ENCODE assay signal across 12 cellular contexts in genomic region chr18:9900699-9901098, GRCh38. TPM values are rescaled to one million over a fixed set of nuclear protein-coding genes. Genes with fewer than 3 reads are reported as not detected.
DNase-seq lines count a peak whose midpoint lies in the region; ATAC-seq and TF ChIP-seq lines count a peak whose summit lies in the region.
"Had no signal": no experiment of that assay in that cellular context is flagged by ENCODE, and none has a peak within 500 bp of the region (broad histone marks: within the 10 kb centered on the region; RNA-seq: fewer than 3 reads in every experiment).

No MANE protein-coding gene starts in this region.

- no CpG with 5 or more reads among the region's 7 CpGs for WGBS in trophoblast cell (ENCODE audit: extremely low coverage, insufficient coverage, insufficient read length)

- H3K4me3 ChIP-seq in trophoblast cell (ENCODE audit: low read depth, low read length), result no peak overlapping the region
- H3K4me3 ChIP-seq: HAP-1 had no signal

- peaks cover 6% of the 10 kb centered on the region for H3K79me1 ChIP-seq in trophoblast cell (ENCODE audit: low read length)

- H3K36me3 ChIP-seq in trophoblast cell (ENCODE audit: control insufficient read depth in 1 of 2, insufficient read depth in 2 of 2, low read length in 2 of 2), result no peaks in the 10 kb centered on the region
- H3K36me3 ChIP-seq: BE2C, HAP-1 had no signal

- H3K27ac ChIP-seq in trophoblast cell (ENCODE audit: low read depth, low read length), result no peak overlapping the region
- H3K27ac ChIP-seq: HL-60 had no signal

- H4K91ac ChIP-seq in trophoblast cell (ENCODE audit: low read depth, low read length), result no peak overlapping the region

- peak overlapping the region in 1 of 2 donors; percentile 28 for H3K27ac Mint-ChIP-seq in stimulated activated naive CD8-positive, alpha-beta T cell treated with anti-CD3 and anti-CD28 coated beads, Interleukin-15, amount 100 ng/mL, for 72 hours
- peak overlapping the region; percentile 36; the same call in 1 of the 2 replicates for H3K27ac Mint-ChIP-seq in WTC11
- H3K27ac Mint-ChIP-seq: CD4-positive, CD25-positive, alpha-beta regulatory T cell had no signal

- CTCF ChIA-PET in WTC11 (lab: Charles Lee), result no interaction called here

- no peak overlapping the region for H3K9ac ChIP-seq in trophoblast cell (ENCODE audit: low read length)

- no peak for TF ChIP-seq CTCF in WTC11 (IDR thresholded peaks at IDR 0.05)

- POLR2A ChIA-PET in WTC11 (lab: Charles Lee), result no interaction called here

- no peaks in the 10 kb centered on the region for H3K27me3 ChIP-seq in trophoblast cell (ENCODE audit: insufficient read depth, low read length)
- H3K27me3 ChIP-seq: BE2C had no signal

- ATAC-seq in stimulated activated naive CD8-positive, alpha-beta T cell treated with anti-CD3 and anti-CD28 coated beads, Interleukin-15, Interleukin-2, amounts not matched to agents 100 U/mL and 50 U/mL, for 24 hours, result peak; percentile 55
- ATAC-seq in stimulated activated naive CD8-positive, alpha-beta T cell treated with anti-CD3 and anti-CD28 coated beads, Interleukin-15, amount 100 ng/mL, for 72 hours, result no peak
- no peak for ATAC-seq in WTC11

- H4K12ac ChIP-seq in trophoblast cell (ENCODE audit: low read depth, low read length), result no peak overlapping the region

- no peak overlapping the region for H2BK120ac ChIP-seq in trophoblast cell (ENCODE audit: insufficient read depth, low read length, poor library complexity)

- peaks cover 2% of the 10 kb centered on the region for H3K27me3 Mint-ChIP-seq in stimulated activated naive CD8-positive, alpha-beta T cell treated with anti-CD3 and anti-CD28 coated beads, Interleukin-15, amount 100 ng/mL, for 72 hours
- H3K27me3 Mint-ChIP-seq in WTC11 (ENCODE audit: low read depth), result no peaks in the 10 kb centered on the region; the same call in 1 of the 2 replicates

- H3K4me1 ChIP-seq in trophoblast cell (ENCODE audit: control insufficient read depth in 1 of 2, insufficient read depth in 2 of 2, low read length in 2 of 2), result peaks cover 6 to 14% of the 10 kb centered on the region in 2 experiments
- H3K4me1 ChIP-seq: HAP-1 had no signal

- H3K18ac ChIP-seq in trophoblast cell (ENCODE audit: low read length), result no peak overlapping the region

- no peak overlapping the region for H2AFZ ChIP-seq in trophoblast cell (ENCODE audit: insufficient read depth, low read length, poor library complexity)

- no peaks in the 10 kb centered on the region for H3K36me3 Mint-ChIP-seq in WTC11
- H3K36me3 Mint-ChIP-seq: CD4-positive, CD25-positive, alpha-beta regulatory T cell had no signal

- H3K4ac ChIP-seq in trophoblast cell (ENCODE audit: low read depth, low read length), result no peak overlapping the region

- H2AK5ac ChIP-seq in trophoblast cell (ENCODE audit: low read length), result no peak overlapping the region

- H3K4me1 Mint-ChIP-seq in stimulated activated naive CD8-positive, alpha-beta T cell treated with anti-CD3 and anti-CD28 coated beads, Interleukin-15, amount 100 ng/mL, for 72 hours, result peaks cover 18% of the 10 kb centered on the region
- H3K4me1 Mint-ChIP-seq in WTC11, result peaks cover 20% of the 10 kb centered on the region
- H3K4me1 Mint-ChIP-seq: CD8-positive, alpha-beta memory T cell had no signal

- H3K23ac ChIP-seq in trophoblast cell (ENCODE audit: low read length), result no peak overlapping the region

- H3K79me2 ChIP-seq in trophoblast cell (ENCODE audit: control insufficient read depth, insufficient read depth, low read length, poor library complexity), result no peaks in the 10 kb centered on the region

- H3K9me3 ChIP-seq in trophoblast cell (ENCODE audit: insufficient read depth, low read depth, low read length), result no peaks in the 10 kb centered on the region
- H3K9me3 ChIP-seq: BE2C, HAP-1 had no signal

- H3K4me3 Mint-ChIP-seq in stimulated activated naive CD8-positive, alpha-beta T cell treated with anti-CD3 and anti-CD28 coated beads, Interleukin-15, amount 100 ng/mL, for 72 hours, result no peak overlapping the region
- no peak overlapping the region for H3K4me3 Mint-ChIP-seq in WTC11
- H3K4me3 Mint-ChIP-seq: CD4-positive, CD25-positive, alpha-beta regulatory T cell; CD8-positive, alpha-beta memory T cell had no signal

- no peak overlapping the region for H2BK5ac ChIP-seq in trophoblast cell (ENCODE audit: low read depth, low read length, poor library complexity)

- no peak for DNase-seq in stimulated activated naive CD8-positive, alpha-beta T cell treated with anti-CD3 and anti-CD28 coated beads, Interleukin-15, Interleukin-2, amounts not matched to agents 100 U/mL and 50 U/mL, for 24 hours
- no peak for DNase-seq in stimulated activated naive CD8-positive, alpha-beta T cell treated with anti-CD3 and anti-CD28 coated beads, Interleukin-15, amount 100 ng/mL, for 72 hours
- DNase-seq in WTC11 (ENCODE audit: low spot score), result no peak
- no peak for DNase-seq in trophoblast cell
- DNase-seq in amniotic stem cell (lab: John Stamatoyannopoulos, UW), result no peak
- DNase-seq in stimulated activated CD4-positive, alpha-beta T cell treated with anti-CD3 and anti-CD28 coated beads, Interleukin-1b, Interleukin-23, amount 100 ng/mL, for 48 hours, result no peak
- DNase-seq: BE2C; C1 segment of cervical spinal cord; CD4-positive, CD25-positive, alpha-beta regulatory T cell; CD8-positive, alpha-beta memory T cell had no signal

- H3K14ac ChIP-seq in trophoblast cell (ENCODE audit: low read length), result no peak overlapping the region

- peak overlapping the region; percentile 37 for H2BK12ac ChIP-seq in trophoblast cell (ENCODE audit: low read length)

- no peak overlapping the region for H3K4me2 ChIP-seq in trophoblast cell (ENCODE audit: low read length)

- H4K8ac ChIP-seq in trophoblast cell (ENCODE audit: low read depth, low read length), result no peak overlapping the region

- H3K9me3 Mint-ChIP-seq in stimulated activated naive CD8-positive, alpha-beta T cell treated with anti-CD3 and anti-CD28 coated beads, Interleukin-15, amount 100 ng/mL, for 72 hours, result no peaks in the 10 kb centered on the region
- H3K9me3 Mint-ChIP-seq in WTC11, result no peaks in the 10 kb centered on the region
- H3K9me3 Mint-ChIP-seq: CD4-positive, CD25-positive, alpha-beta regulatory T cell; CD8-positive, alpha-beta memory T cell had no signal

TF ChIP-seq in WTC11, 78 proteins besides CTCF, POLR2A, EP300 and RAD21:
- no peak for TF ChIP-seq ZNF425 (CRISPR knock-in tag; conservative IDR thresholded peaks at IDR 0.05)
- TF ChIP-seq HMGXB4 (CRISPR knock-in tag; IDR thresholded peaks at IDR 0.05), result no peak
- TF ChIP-seq ATF3 (CRISPR knock-in tag; conservative IDR thresholded peaks at IDR 0.05), result no peak
- TF ChIP-seq NFYB (CRISPR knock-in tag; conservative IDR thresholded peaks at IDR 0.05; ENCODE audit: low read depth), result no peak
- TF ChIP-seq CREB1 (CRISPR knock-in tag; IDR thresholded peaks at IDR 0.05), result no peak
- no peak for TF ChIP-seq FOXP1 (CRISPR knock-in tag; IDR thresholded peaks at IDR 0.05; ENCODE audit: borderline replicate concordance)
- no peak for TF ChIP-seq SP1 (CRISPR knock-in tag; conservative IDR thresholded peaks at IDR 0.05)
- TF ChIP-seq SMAD4 (CRISPR knock-in tag; IDR thresholded peaks at IDR 0.05), result no peak
- no peak for TF ChIP-seq PRRX2 (CRISPR knock-in tag; IDR thresholded peaks at IDR 0.05)

RNA-seq across cellular contexts. Expression of gene VAPA, which starts 13.1 kb away (rescaled TPM):
- 137 to 142 TPM (median 137 TPM) in 3 replicates for total RNA-seq in WTC11 (2021)
- polyA plus RNA-seq in trophoblast cell (2013), result 181 and 185 TPM in 2 replicates

RNA-seq across cellular contexts. Expression of gene TXNDC2, which starts 14.9 kb away (rescaled TPM):
- total RNA-seq in WTC11 (2021), result 0.09 to 0.26 TPM (median 0.14 TPM) in 3 replicates
- polyA plus RNA-seq in trophoblast cell (2013), result 1.1 and 1.4 TPM in 2 replicates
- total RNA-seq: CD4-positive, CD25-positive, alpha-beta regulatory T cell; CD8-positive, alpha-beta memory T cell had no signal
- polyA plus RNA-seq: CD4-positive, CD25-positive, alpha-beta regulatory T cell; CD8-positive, alpha-beta memory T cell had no signal
